Comparison of ENCODE assay signal across 34 cellular contexts in the genomic region with DNA sequence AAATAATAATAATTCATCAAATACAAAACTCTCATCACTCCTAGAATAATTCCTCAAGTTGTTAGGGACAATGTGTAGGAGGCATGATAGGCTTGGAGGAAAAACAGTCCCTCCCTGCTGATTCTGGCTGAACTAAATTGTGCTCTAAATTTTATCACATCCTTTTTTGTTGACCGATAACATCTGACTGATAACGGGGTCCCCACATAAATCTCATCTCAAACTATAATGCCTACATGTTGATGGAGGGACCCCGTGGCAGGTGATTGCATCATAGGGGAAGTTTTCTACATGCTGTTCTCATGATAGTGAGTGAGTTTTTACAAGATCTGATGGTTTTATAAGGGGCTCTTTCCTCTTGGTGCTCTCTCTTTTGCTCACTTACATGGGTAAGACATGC.
"Had no signal": no experiment of that assay in that cellular context is flagged by ENCODE, and none has a peak within 500 bp of the region (broad histone marks: within the 10 kb centered on the region; RNA-seq: fewer than 3 reads in every experiment).

No MANE protein-coding gene starts in this region.

- FAIRE-seq: astrocyte, bronchial epithelial cell had no signal

- ATAC-seq: activated naive CD4-positive, alpha-beta T cell treated with anti-CD3 and anti-CD28 coated beads, Interleukin-2, amount 50 U/mL, for 72 hours; activated naive CD8-positive, alpha-beta T cell treated with anti-CD3 and anti-CD28 coated beads, Interleukin-2, amount 50 U/mL, for 24 hours; activated T-cell treated with anti-CD3 and anti-CD28 coated beads, Interleukin-2, amount 50 U/mL, for 4 hours; activated T-cell treated with anti-CD3 and anti-CD28 coated beads, Interleukin-2, amount 50 U/mL, for 72 hours; activated T-helper 17 cell treated with anti-CD3 and anti-CD28 coated beads, Interleukin-2, amount 50 U/mL, for 72 hours; body of pancreas had no signal

- H3K36me3 ChIP-seq: adrenal gland, ascending aorta, brain microvascular endothelial cell, breast epithelium, cardiac muscle cell had no signal

- H3K4me3 ChIP-seq: adrenal gland, ascending aorta, body of pancreas, breast epithelium, cardiac muscle cell had no signal

- H3K4me1 ChIP-seq: adrenal gland, ascending aorta, body of pancreas, breast epithelium had no signal

- DNase-seq: activated effector memory CD4-positive, alpha-beta T cell treated with anti-CD3 and anti-CD28 coated beads, Interleukin-2, amount 50 U/mL, for 16 hours; activated effector memory CD4-positive, alpha-beta T cell treated with Interleukin-2 at 50 U/mL for 16 hours; activated gamma-delta T cell; activated gamma-delta T cell treated with Interleukin-2 at 50 U/mL for 16 hours; activated naive CD4-positive, alpha-beta T cell; activated naive CD4-positive, alpha-beta T cell treated with anti-CD3 and anti-CD28 coated beads for 36 hours; activated naive CD4-positive, alpha-beta T cell treated with anti-CD3 and anti-CD28 coated beads, Interleukin-2, amount 10 ng/mL, durations not matched to agents 7 days and 5 days; activated naive CD4-positive, alpha-beta T cell treated with anti-CD3 and anti-CD28 coated beads, Interleukin-2, amount 50 U/mL, for 16 hours; activated naive CD4-positive, alpha-beta T cell treated with Interleukin-2 at 50 U/mL for 16 hours; activated naive CD8-positive, alpha-beta T cell treated with anti-CD3 and anti-CD28 coated beads for 36 hours; activated naive CD8-positive, alpha-beta T cell treated with anti-CD3 and anti-CD28 coated beads, Interleukin-2, amount 10 ng/mL, durations not matched to agents 7 days and 5 days; activated naive CD8-positive, alpha-beta T cell treated with anti-CD3 and anti-CD28 coated beads, Interleukin-2, amount 50 U/mL, for 24 hours; activated T-cell treated with anti-CD3 and anti-CD28 coated beads, Interleukin-2, amount 50 U/mL, for 1 hour; activated T-cell treated with anti-CD3 and anti-CD28 coated beads, Interleukin-2, amount 50 U/mL, for 24 hours; activated T-cell treated with anti-CD3 and anti-CD28 coated beads, Interleukin-2, amount 50 U/mL, for 4 hours; activated T-cell treated with anti-CD3 and anti-CD28 coated beads, Interleukin-2, amount 50 U/mL, for 48 hours; activated T-cell treated with anti-CD3 and anti-CD28 coated beads, Interleukin-2, amount 50 U/mL, for 72 hours; adrenal gland; amniotic stem cell; amygdala; anterior cingulate cortex; aorta; body of pancreas; brain microvascular endothelial cell; caudate nucleus; central memory CD4-positive, alpha-beta T cell; cerebellar nuclear complex had no signal

- H3K27ac ChIP-seq: adrenal gland, ascending aorta, body of pancreas, brain microvascular endothelial cell, breast epithelium, cardiac muscle cell had no signal

- H3K27me3 ChIP-seq: adrenal gland, ascending aorta, body of pancreas, brain microvascular endothelial cell, breast epithelium, cardiac muscle cell had no signal

- H3K9me3 ChIP-seq: adrenal gland, ascending aorta, body of pancreas, breast epithelium had no signal
